Comparison of ENCODE assay signal across 1 cellular context in the genomic region with DNA sequence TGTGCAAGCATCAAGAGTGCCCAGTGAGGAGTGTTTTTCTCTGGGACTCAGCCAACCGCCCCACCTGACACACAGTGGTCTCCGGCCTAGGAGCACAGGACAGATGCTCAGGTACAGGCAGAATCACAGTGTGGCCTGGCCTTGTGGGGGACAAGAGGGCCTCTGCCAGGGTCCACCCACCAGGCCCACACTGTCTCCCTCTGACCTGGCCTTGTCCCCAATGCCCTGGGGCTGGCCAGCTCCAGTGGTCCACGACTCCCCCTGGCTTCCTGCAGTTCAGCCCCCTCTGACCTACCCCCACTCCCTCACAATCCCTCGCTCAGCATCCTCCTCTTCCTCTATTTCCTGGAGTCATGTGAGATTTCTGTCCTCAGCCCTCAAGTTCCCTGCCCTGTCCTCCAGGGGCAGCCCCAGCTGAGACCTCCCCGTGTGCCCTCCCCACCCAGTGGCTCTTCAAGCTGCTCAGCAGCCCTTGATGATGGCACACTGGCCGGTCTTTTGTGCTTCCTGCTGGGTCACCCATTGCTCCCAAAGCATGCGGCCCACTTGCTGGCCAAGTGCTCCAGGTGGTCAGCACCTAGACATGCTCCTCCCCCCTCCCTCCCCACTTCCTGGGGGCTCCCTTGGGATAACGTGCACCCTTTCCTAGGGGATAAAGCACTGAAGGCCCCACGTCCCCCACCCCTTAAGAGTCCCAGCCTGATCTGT.
TF ChIP-seq lines count a peak whose summit lies in the region.

No MANE protein-coding gene starts in this region.

TF ChIP-seq in K562, 482 proteins besides CTCF, POLR2A, EP300 and RAD21 (continues in another document):
- TF ChIP-seq, protein P1, sequence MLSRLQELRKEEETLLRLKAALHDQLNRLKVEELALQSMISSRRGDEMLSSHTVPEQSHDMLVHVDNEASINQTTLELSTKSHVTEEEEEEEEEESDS (CRISPR knock-in tag; IDR thresholded peaks at IDR 0.05) = no peak
- TF ChIP-seq, protein P2, sequence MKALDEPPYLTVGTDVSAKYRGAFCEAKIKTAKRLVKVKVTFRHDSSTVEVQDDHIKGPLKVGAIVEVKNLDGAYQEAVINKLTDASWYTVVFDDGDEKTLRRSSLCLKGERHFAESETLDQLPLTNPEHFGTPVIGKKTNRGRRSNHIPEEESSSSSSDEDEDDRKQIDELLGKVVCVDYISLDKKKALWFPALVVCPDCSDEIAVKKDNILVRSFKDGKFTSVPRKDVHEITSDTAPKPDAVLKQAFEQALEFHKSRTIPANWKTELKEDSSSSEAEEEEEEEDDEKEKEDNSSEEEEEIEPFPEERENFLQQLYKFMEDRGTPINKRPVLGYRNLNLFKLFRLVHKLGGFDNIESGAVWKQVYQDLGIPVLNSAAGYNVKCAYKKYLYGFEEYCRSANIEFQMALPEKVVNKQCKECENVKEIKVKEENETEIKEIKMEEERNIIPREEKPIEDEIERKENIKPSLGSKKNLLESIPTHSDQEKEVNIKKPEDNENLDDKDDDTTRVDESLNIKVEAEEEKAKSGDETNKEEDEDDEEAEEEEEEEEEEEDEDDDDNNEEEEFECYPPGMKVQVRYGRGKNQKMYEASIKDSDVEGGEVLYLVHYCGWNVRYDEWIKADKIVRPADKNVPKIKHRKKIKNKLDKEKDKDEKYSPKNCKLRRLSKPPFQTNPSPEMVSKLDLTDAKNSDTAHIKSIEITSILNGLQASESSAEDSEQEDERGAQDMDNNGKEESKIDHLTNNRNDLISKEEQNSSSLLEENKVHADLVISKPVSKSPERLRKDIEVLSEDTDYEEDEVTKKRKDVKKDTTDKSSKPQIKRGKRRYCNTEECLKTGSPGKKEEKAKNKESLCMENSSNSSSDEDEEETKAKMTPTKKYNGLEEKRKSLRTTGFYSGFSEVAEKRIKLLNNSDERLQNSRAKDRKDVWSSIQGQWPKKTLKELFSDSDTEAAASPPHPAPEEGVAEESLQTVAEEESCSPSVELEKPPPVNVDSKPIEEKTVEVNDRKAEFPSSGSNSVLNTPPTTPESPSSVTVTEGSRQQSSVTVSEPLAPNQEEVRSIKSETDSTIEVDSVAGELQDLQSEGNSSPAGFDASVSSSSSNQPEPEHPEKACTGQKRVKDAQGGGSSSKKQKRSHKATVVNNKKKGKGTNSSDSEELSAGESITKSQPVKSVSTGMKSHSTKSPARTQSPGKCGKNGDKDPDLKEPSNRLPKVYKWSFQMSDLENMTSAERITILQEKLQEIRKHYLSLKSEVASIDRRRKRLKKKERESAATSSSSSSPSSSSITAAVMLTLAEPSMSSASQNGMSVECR (CRISPR knock-in tag; IDR thresholded peaks at IDR 0.05) = no peak
- TF ChIP-seq ZEB2 (IDR thresholded peaks at IDR 0.05) (no peak), GATAD2B (IDR thresholded peaks at IDR 0.05; ENCODE audit: borderline replicate concordance) (no peak), GATA2 (CRISPR knock-in tag; IDR thresholded peaks at IDR 0.05) (no peak), ZNF232 (CRISPR knock-in tag; IDR thresholded peaks at IDR 0.05) (no peak), NR2C1 (IDR thresholded peaks at IDR 0.05) (no peak), NR2C1 (tag; IDR thresholded peaks at IDR 0.05) (no peak), ZNF57 (CRISPR knock-in tag; IDR thresholded peaks at IDR 0.05) (peak; percentile 48; the same call in 1 of the 2 replicates), SNRNP70 (optimal IDR thresholded peaks at IDR 0.05; ENCODE audit: low read depth, low read length) (no peak), ZNF79 (CRISPR knock-in tag; IDR thresholded peaks at IDR 0.05; ENCODE audit: low read depth) (no peak), MAFG (tag; conservative IDR thresholded peaks at IDR 0.05) (no peak), ELF2 (CRISPR knock-in tag; IDR thresholded peaks at IDR 0.05) (no peak), SMARCB1 (IDR thresholded peaks at IDR 0.05; ENCODE audit: insufficient read length, low read depth) (no peak), POLR2AphosphoS5 (IDR thresholded peaks at IDR 0.05; ENCODE audit: control insufficient read depth, insufficient read depth, low read depth, low read length) (no peak; the same call in 1 of the 2 replicates), MCM5 (IDR thresholded peaks at IDR 0.05; ENCODE audit: low read depth) (no peak), ESRRB (CRISPR knock-in tag; IDR thresholded peaks at IDR 0.05; ENCODE audit: borderline replicate concordance) (no peak), RB1 (IDR thresholded peaks at IDR 0.05; ENCODE audit: low read depth) (no peak), MCM2 (IDR thresholded peaks at IDR 0.05; ENCODE audit: low read depth) (no peak), ZNF75A (CRISPR knock-in tag; IDR thresholded peaks at IDR 0.05) (no peak), ZBTB17 (CRISPR knock-in tag; IDR thresholded peaks at IDR 0.05) (no peak), PRMT5 (CRISPR knock-in tag; IDR thresholded peaks at IDR 0.05) (no peak), TCF7L2 (IDR thresholded peaks at IDR 0.05; ENCODE audit: low read depth, low read length) (no peak), BCOR (IDR thresholded peaks at IDR 0.05) (no peak), XRCC3 (IDR thresholded peaks at IDR 0.05) (no peak), TCFL5 (CRISPR knock-in tag; conservative IDR thresholded peaks at IDR 0.05) (no peak), ZNF282 (CRISPR knock-in tag; IDR thresholded peaks at IDR 0.05) (peak; percentile 6; the same call in 1 of the 2 replicates), CBFA2T3 (IDR thresholded peaks at IDR 0.05) (no peak), POLR2H (tag; IDR thresholded peaks at IDR 0.05; ENCODE audit: low read depth) (no peak), RBFOX2 (IDR thresholded peaks at IDR 0.05; ENCODE audit: low read depth, low read length) (peak; percentile 56; the same call in 1 of the 2 replicates), FOXP1 (CRISPR knock-in tag; IDR thresholded peaks at IDR 0.05) (no peak), CHCHD3 (CRISPR knock-in tag; IDR thresholded peaks at IDR 0.05) (no peak), SIX5 (IDR thresholded peaks at IDR 0.05; ENCODE audit: borderline replicate concordance in 1 of 2, insufficient read depth in 1 of 2, low read depth in 1 of 2, low read length in 2 of 2) (0 out of 4 replicates have a peak, but pooled peaks of 1 of the 2 experiments have one; percentile 11)
- TF ChIP-seq, protein P3, sequence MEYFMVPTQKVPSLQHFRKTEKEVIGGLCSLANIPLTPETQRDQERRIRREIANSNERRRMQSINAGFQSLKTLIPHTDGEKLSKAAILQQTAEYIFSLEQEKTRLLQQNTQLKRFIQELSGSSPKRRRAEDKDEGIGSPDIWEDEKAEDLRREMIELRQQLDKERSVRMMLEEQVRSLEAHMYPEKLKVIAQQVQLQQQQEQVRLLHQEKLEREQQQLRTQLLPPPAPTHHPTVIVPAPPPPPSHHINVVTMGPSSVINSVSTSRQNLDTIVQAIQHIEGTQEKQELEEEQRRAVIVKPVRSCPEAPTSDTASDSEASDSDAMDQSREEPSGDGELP (CRISPR knock-in tag; IDR thresholded peaks at IDR 0.05; ENCODE audit: borderline replicate concordance) = peak; percentile 63; the same call in 1 of the 2 replicates
- TF ChIP-seq, protein P4, sequence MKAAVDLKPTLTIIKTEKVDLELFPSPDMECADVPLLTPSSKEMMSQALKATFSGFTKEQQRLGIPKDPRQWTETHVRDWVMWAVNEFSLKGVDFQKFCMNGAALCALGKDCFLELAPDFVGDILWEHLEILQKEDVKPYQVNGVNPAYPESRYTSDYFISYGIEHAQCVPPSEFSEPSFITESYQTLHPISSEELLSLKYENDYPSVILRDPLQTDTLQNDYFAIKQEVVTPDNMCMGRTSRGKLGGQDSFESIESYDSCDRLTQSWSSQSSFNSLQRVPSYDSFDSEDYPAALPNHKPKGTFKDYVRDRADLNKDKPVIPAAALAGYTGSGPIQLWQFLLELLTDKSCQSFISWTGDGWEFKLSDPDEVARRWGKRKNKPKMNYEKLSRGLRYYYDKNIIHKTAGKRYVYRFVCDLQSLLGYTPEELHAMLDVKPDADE (conservative IDR thresholded peaks at IDR 0.05; ENCODE audit: control insufficient read depth, low read depth, low read length) = no peak; the same call in 1 of the 2 replicates
- TF ChIP-seq, protein P5, sequence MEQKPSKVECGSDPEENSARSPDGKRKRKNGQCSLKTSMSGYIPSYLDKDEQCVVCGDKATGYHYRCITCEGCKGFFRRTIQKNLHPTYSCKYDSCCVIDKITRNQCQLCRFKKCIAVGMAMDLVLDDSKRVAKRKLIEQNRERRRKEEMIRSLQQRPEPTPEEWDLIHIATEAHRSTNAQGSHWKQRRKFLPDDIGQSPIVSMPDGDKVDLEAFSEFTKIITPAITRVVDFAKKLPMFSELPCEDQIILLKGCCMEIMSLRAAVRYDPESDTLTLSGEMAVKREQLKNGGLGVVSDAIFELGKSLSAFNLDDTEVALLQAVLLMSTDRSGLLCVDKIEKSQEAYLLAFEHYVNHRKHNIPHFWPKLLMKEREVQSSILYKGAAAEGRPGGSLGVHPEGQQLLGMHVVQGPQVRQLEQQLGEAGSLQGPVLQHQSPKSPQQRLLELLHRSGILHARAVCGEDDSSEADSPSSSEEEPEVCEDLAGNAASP (IDR thresholded peaks at IDR 0.05) = no peak
- TF ChIP-seq, protein P6, sequence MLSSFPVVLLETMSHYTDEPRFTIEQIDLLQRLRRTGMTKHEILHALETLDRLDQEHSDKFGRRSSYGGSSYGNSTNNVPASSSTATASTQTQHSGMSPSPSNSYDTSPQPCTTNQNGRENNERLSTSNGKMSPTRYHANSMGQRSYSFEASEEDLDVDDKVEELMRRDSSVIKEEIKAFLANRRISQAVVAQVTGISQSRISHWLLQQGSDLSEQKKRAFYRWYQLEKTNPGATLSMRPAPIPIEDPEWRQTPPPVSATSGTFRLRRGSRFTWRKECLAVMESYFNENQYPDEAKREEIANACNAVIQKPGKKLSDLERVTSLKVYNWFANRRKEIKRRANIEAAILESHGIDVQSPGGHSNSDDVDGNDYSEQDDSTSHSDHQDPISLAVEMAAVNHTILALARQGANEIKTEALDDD (IDR thresholded peaks at IDR 0.05) = no peak
- TF ChIP-seq, protein P7, sequence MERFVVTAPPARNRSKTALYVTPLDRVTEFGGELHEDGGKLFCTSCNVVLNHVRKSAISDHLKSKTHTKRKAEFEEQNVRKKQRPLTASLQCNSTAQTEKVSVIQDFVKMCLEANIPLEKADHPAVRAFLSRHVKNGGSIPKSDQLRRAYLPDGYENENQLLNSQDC (CRISPR knock-in tag; IDR thresholded peaks at IDR 0.05) = 0 out of 2 replicates have a peak, but pooled peaks have one; percentile 22
- TF ChIP-seq, protein P8, sequence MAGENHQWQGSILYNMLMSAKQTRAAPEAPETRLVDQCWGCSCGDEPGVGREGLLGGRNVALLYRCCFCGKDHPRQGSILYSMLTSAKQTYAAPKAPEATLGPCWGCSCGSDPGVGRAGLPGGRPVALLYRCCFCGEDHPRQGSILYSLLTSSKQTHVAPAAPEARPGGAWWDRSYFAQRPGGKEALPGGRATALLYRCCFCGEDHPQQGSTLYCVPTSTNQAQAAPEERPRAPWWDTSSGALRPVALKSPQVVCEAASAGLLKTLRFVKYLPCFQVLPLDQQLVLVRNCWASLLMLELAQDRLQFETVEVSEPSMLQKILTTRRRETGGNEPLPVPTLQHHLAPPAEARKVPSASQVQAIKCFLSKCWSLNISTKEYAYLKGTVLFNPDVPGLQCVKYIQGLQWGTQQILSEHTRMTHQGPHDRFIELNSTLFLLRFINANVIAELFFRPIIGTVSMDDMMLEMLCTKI (IDR thresholded peaks at IDR 0.05; ENCODE audit: partially characterized antibody) = no peak
- TF ChIP-seq, protein P9, sequence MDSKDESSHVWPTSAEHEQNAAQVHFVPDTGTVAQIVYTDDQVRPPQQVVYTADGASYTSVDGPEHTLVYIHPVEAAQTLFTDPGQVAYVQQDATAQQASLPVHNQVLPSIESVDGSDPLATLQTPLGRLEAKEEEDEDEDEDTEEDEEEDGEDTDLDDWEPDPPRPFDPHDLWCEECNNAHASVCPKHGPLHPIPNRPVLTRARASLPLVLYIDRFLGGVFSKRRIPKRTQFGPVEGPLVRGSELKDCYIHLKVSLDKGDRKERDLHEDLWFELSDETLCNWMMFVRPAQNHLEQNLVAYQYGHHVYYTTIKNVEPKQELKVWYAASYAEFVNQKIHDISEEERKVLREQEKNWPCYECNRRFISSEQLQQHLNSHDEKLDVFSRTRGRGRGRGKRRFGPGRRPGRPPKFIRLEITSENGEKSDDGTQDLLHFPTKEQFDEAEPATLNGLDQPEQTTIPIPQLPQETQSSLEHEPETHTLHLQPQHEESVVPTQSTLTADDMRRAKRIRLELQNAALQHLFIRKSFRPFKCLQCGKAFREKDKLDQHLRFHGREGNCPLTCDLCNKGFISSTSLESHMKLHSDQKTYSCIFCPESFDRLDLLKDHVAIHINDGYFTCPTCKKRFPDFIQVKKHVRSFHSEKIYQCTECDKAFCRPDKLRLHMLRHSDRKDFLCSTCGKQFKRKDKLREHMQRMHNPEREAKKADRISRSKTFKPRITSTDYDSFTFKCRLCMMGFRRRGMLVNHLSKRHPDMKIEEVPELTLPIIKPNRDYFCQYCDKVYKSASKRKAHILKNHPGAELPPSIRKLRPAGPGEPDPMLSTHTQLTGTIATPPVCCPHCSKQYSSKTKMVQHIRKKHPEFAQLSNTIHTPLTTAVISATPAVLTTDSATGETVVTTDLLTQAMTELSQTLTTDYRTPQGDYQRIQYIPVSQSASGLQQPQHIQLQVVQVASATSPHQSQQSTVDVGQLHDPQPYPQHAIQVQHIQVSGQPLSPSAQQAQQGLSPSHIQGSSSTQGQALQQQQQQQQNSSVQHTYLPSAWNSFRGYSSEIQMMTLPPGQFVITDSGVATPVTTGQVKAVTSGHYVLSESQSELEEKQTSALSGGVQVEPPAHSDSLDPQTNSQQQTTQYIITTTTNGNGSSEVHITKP (IDR thresholded peaks at IDR 0.05; ENCODE audit: partially characterized antibody) = no peak
- TF ChIP-seq, protein P10, sequence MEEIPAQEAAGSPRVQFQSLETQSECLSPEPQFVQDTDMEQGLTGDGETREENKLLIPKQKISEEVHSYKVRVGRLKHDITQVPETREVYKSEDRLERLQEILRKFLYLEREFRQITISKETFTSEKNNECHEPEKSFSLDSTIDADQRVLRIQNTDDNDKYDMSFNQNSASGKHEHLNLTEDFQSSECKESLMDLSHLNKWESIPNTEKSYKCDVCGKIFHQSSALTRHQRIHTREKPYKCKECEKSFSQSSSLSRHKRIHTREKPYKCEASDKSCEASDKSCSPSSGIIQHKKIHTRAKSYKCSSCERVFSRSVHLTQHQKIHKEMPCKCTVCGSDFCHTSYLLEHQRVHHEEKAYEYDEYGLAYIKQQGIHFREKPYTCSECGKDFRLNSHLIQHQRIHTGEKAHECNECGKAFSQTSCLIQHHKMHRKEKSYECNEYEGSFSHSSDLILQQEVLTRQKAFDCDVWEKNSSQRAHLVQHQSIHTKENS (CRISPR knock-in tag; IDR thresholded peaks at IDR 0.05) = no peak
